ENCODE assay signal across 16 cellular contexts in genomic region chr4:20464381-20464780, GRCh38.
DNase-seq lines count a peak whose midpoint lies in the region; ATAC-seq and TF ChIP-seq lines count a peak whose summit lies in the region.
"Had no signal": no experiment of that assay in that cellular context is flagged by ENCODE, and none has a peak within 500 bp of the region (broad histone marks: within the 10 kb centered on the region; RNA-seq: fewer than 3 reads in every experiment).

No MANE protein-coding gene starts in this region.

- H4K20me1 ChIP-seq in SK-N-SH (ENCODE audit: insufficient read depth) (peaks cover 47% of the 10 kb centered on the region), fibroblast of lung (ENCODE audit: control insufficient read depth, extremely low read depth, insufficient read depth, low read length) (no peaks in the 10 kb centered on the region)

- H3K9me3 ChIP-seq in SK-N-SH (no peaks in the 10 kb centered on the region; the same call in 1 of the 2 replicates), fibroblast of lung (ENCODE audit: control insufficient read depth, insufficient read depth, low read depth, low read length) (no peaks in the 10 kb centered on the region)
- H3K9me3 ChIP-seq: sigmoid colon, stomach had no signal

- H3K79me2 ChIP-seq in SK-N-SH (ENCODE audit: insufficient read depth): peaks cover 16% of the 10 kb centered on the region
- H3K79me2 ChIP-seq in fibroblast of lung (ENCODE audit: control insufficient read depth, insufficient read depth, low read length): no peaks in the 10 kb centered on the region

- H3K9ac ChIP-seq in SK-N-SH: no peak overlapping the region
- no peak overlapping the region for H3K9ac ChIP-seq in fibroblast of lung (ENCODE audit: insufficient read depth, low read length)

- H3K36me3 ChIP-seq in SK-N-SH (replicated peaks in 1 of 2; ENCODE audit: control insufficient read depth in 1 of 2, insufficient read depth in 2 of 2, low read length in 1 of 2) (peaks cover 4 to 14% of the 10 kb centered on the region in 2 experiments), fibroblast of lung (ENCODE audit: control insufficient read depth, insufficient read depth, low read length) (no peaks in the 10 kb centered on the region)
- H3K36me3 ChIP-seq: sigmoid colon, stomach had no signal

- H3K9me3 Mint-ChIP-seq in activated T-cell treated with anti-CD3 and anti-CD28 coated beads, Interleukin-2, amount 50 U/mL, for 4 hours: no peaks in the 10 kb centered on the region
- H3K9me3 Mint-ChIP-seq: CD4-positive, alpha-beta T cell had no signal

- no peaks in the 10 kb centered on the region for H3K27me3 Mint-ChIP-seq in activated T-cell treated with anti-CD3 and anti-CD28 coated beads, Interleukin-2, amount 50 U/mL, for 4 hours (ENCODE audit: low read depth)
- H3K27me3 Mint-ChIP-seq: CD4-positive, alpha-beta T cell had no signal

- no peaks in the 10 kb centered on the region for H3K9me2 ChIP-seq in SK-N-SH

- WGBS in SK-N-SH (ENCODE audit: low lambda C conversion rate): 48% methylated on average over 5 of the region's 5 CpGs

- no peak for ATAC-seq in GM19455 (IDR thresholded peaks at IDR 0.05; ENCODE audit: unreplicated experiment)
- ATAC-seq in activated T-cell treated with anti-CD3 and anti-CD28 coated beads, Interleukin-2, amount 50 U/mL, for 4 hours: no peak
- ATAC-seq: activated naive CD4-positive, alpha-beta T cell treated with anti-CD3 and anti-CD28 coated beads, Interleukin-2, amount 50 U/mL, for 72 hours; left lobe of liver; naive thymus-derived CD8-positive, alpha-beta T cell had no signal

- H3K27me3 ChIP-seq in SK-N-SH (ENCODE audit: insufficient read depth) (no peaks in the 10 kb centered on the region), fibroblast of lung (ENCODE audit: control insufficient read depth, insufficient read depth, low read length) (no peaks in the 10 kb centered on the region)
- H3K27me3 ChIP-seq: sigmoid colon, stomach had no signal

- H2AFZ ChIP-seq in SK-N-SH (ENCODE audit: low read depth): no peak overlapping the region
- H2AFZ ChIP-seq in fibroblast of lung (ENCODE audit: low read length): no peak overlapping the region

- no peaks in the 10 kb centered on the region for H3K4me1 Mint-ChIP-seq in activated T-cell treated with anti-CD3 and anti-CD28 coated beads, Interleukin-2, amount 50 U/mL, for 4 hours (ENCODE audit: low read depth)
- H3K4me1 Mint-ChIP-seq: naive thymus-derived CD8-positive, alpha-beta T cell had no signal

- CTCF ChIA-PET in SK-N-SH (lab: Yijun Ruan, JAX): no interaction called here

- TF ChIP-seq RAD21 in SK-N-SH (IDR thresholded peaks at IDR 0.05; ENCODE audit: low read length): no peak

- no peak overlapping the region for H3K27ac ChIP-seq in SK-N-SH (ENCODE audit: low read depth in 2 of 2, low read length in 1 of 2)
- no peak overlapping the region for H3K27ac ChIP-seq in fibroblast of lung (ENCODE audit: insufficient read depth, low read length)
- H3K27ac ChIP-seq: sigmoid colon, stomach had no signal

- TF ChIP-seq CTCF in SK-N-SH (IDR thresholded peaks at IDR 0.05) (no peak), fibroblast of lung (conservative IDR thresholded peaks at IDR 0.05 in 1 of 2, IDR thresholded peaks at IDR 0.05 in 1 of 2; ENCODE audit: low read depth in 1 of 2, low read length in 2 of 2) (no peak)

- H3K36me3 Mint-ChIP-seq in activated T-cell treated with anti-CD3 and anti-CD28 coated beads, Interleukin-2, amount 50 U/mL, for 4 hours (ENCODE audit: insufficient read depth): no peaks in the 10 kb centered on the region
- H3K36me3 Mint-ChIP-seq: activated naive CD4-positive, alpha-beta T cell treated with anti-CD3 and anti-CD28 coated beads, Interleukin-2, amount 50 U/mL, for 72 hours; naive thymus-derived CD8-positive, alpha-beta T cell had no signal

- TF ChIP-seq EP300 in SK-N-SH (IDR thresholded peaks at IDR 0.05; ENCODE audit: borderline replicate concordance in 1 of 2, low read depth in 1 of 2, low read length in 1 of 2): no peak

- peaks cover 0 to 10% of the 10 kb centered on the region in 2 experiments; a peak in 3 of 4 replicates for H3K4me1 ChIP-seq in SK-N-SH (ENCODE audit: control insufficient read depth in 1 of 2, insufficient read depth in 2 of 2, low read depth in 1 of 2, low read length in 1 of 2)
- H3K4me1 ChIP-seq in fibroblast of lung (ENCODE audit: control insufficient read depth, extremely low read depth, insufficient read depth, low read length): peaks cover 2% of the 10 kb centered on the region
- H3K4me1 ChIP-seq: stomach had no signal

- H3K4me3 Mint-ChIP-seq in activated T-cell treated with anti-CD3 and anti-CD28 coated beads, Interleukin-2, amount 50 U/mL, for 4 hours: no peak overlapping the region
- H3K4me3 Mint-ChIP-seq: CD4-positive, alpha-beta T cell; naive thymus-derived CD8-positive, alpha-beta T cell had no signal

- H3F3A ChIP-seq in SK-N-SH (replicated peaks; ENCODE audit: insufficient read depth): peaks cover 11% of the 10 kb centered on the region

- DNase-seq in HCEC 1CT (peak; percentile 68), SK-N-SH (no peak), fibroblast of lung (ENCODE audit: low read depth in 2 of 2) (peak; percentile 71 to 79), skeletal muscle cell (ENCODE audit: low read depth) (peak; percentile 84)
- DNase-seq in activated T-cell treated with anti-CD3 and anti-CD28 coated beads, Interleukin-2, amount 50 U/mL, for 4 hours: no peak
- no peak for DNase-seq in effector CD4-positive, alpha-beta T cell
- DNase-seq: CD4-positive, alpha-beta T cell; naive thymus-derived CD8-positive, alpha-beta T cell; NCI-H1694; NCI-H69; SIG-M5; sigmoid colon; stomach had no signal

- H3K4me3 ChIP-seq in SK-N-SH (ENCODE audit: low read depth in 2 of 2, low read length in 1 of 2): no peak overlapping the region
- no peak overlapping the region for H3K4me3 ChIP-seq in fibroblast of lung (replicated peaks in 1 of 4; ENCODE audit: control extremely low read depth in 1 of 4, insufficient read depth in 1 of 4, low read depth in 3 of 4, low read length in 4 of 4)
- H3K4me3 ChIP-seq in skeletal muscle cell (ENCODE audit: low read depth, low read length): no peak overlapping the region
- H3K4me3 ChIP-seq: sigmoid colon, stomach had no signal

- peak overlapping the region; percentile 29; the same call in 1 of the 2 replicates for H3K4me2 ChIP-seq in SK-N-SH
- no peak overlapping the region for H3K4me2 ChIP-seq in fibroblast of lung (ENCODE audit: extremely low read depth, insufficient read depth, low read length)

- POLR2A ChIA-PET in SK-N-SH (lab: Yijun Ruan, JAX): no interaction called here

TF ChIP-seq in SK-N-SH, 30 proteins besides CTCF, POLR2A, EP300 and RAD21:
- TF ChIP-seq POLR2AphosphoS5 (IDR thresholded peaks at IDR 0.05; ENCODE audit: low read depth, low read length): peak; percentile 26; the same call in 1 of the 2 replicates
- no peak for TF ChIP-seq RCOR1 (IDR thresholded peaks at IDR 0.05; ENCODE audit: low read length)
- peak; percentile 78 for TF ChIP-seq PBX3 (IDR thresholded peaks at IDR 0.05)
- 0 out of 2 replicates have a peak, but pooled peaks have one; percentile 13 for TF ChIP-seq TEAD4 (IDR thresholded peaks at IDR 0.05; ENCODE audit: borderline replicate concordance, insufficient read depth)
- TF ChIP-seq FOSL2 (IDR thresholded peaks at IDR 0.05; ENCODE audit: borderline replicate concordance, low read depth): peak; percentile 86; the same call in 1 of the 2 replicates
- TF ChIP-seq JUND (IDR thresholded peaks at IDR 0.05): peak; percentile 53
- no peak for TF ChIP-seq USF2 (IDR thresholded peaks at IDR 0.05; ENCODE audit: borderline replicate concordance, low read depth, low read length)
- TF ChIP-seq CHD2 (IDR thresholded peaks at IDR 0.05; ENCODE audit: low read length, partially characterized antibody): no peak
- TF ChIP-seq MEF2A (IDR thresholded peaks at IDR 0.05; ENCODE audit: borderline replicate concordance, low read depth): no peak
- TF ChIP-seq ZBTB33 (IDR thresholded peaks at IDR 0.05; ENCODE audit: borderline replicate concordance, low read depth): no peak
- TF ChIP-seq GABPA (IDR thresholded peaks at IDR 0.05; ENCODE audit: low read depth): no peak

Comparison
In these comparisons a context has a peak if more than half of its experiments do, and no peak if none do; other contexts are left out.
1. DNase-seq: peak in HCEC 1CT (single experiment), fibroblast of lung (2 of 2) and skeletal muscle cell (single experiment); none in SK-N-SH (single experiment), activated T-cell treated with anti-CD3 and anti-CD28 coated beads, Interleukin-2, amount 50 U/mL, for 4 hours (single experiment) and effector CD4-positive, alpha-beta T cell (single experiment).